Comparison of ENCODE assay signal across 11 cellular contexts in the genomic region with DNA sequence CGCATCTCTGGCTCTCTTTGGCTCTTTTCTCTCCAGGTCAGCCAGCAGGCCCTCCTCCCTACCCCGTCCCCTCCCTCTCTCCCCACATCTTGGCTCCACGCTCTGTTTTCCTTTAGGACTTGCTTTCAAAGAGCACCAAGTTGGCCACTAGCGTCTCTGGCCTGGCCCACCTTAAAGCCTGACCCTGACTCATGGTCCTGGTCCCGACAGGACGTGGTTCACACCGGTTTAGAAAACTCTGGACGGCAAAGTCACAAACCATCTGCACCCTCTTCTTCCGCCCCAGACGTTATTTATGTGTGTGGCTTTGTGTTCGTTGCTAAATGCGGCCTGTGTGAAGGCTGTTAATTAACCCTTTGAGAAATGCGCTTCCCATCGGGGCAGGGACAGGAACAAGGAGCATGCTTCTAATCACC.
DNase-seq lines count a peak whose midpoint lies in the region; ATAC-seq, FAIRE-seq and TF ChIP-seq lines count a peak whose summit lies in the region.
"Had no signal": no experiment of that assay in that cellular context is flagged by ENCODE, and none has a peak within 500 bp of the region (broad histone marks: within the 10 kb centered on the region; RNA-seq: fewer than 3 reads in every experiment).

No MANE protein-coding gene starts in this region.

- H3K4me1 ChIP-seq in BLaER1, result peaks cover 91% of the 10 kb centered on the region
- H3K4me1 ChIP-seq in pancreas, result peaks cover 0 to 10% (median 0%) of the 10 kb centered on the region in 3 donors
- no peaks in the 10 kb centered on the region for H3K4me1 ChIP-seq in A673 (ENCODE audit: insufficient read depth, low read length, poor library complexity, severe bottlenecking)

- POLR2A ChIA-PET in RWPE1 (lab: Yijun Ruan, JAX; ENCODE audit: low non-redundant PET), result no interaction called here
- POLR2A ChIA-PET in A673 (lab: Charles Lee; ENCODE audit: low non-redundant PET), result no interaction called here

- H3K9me3 ChIP-seq in BLaER1 (no peaks in the 10 kb centered on the region), pancreas (no peaks in the 10 kb centered on the region), A673 (ENCODE audit: low read depth, low read length, poor library complexity, severe bottlenecking) (no peaks in the 10 kb centered on the region)
- H3K9me3 ChIP-seq: mucosa of descending colon had no signal

- CTCF ChIA-PET in RWPE1 (lab: Yijun Ruan, JAX) (no interaction called here), A673 (lab: Charles Lee) (no interaction called here)
- CTCF ChIA-PET in activated naive CD4-positive, alpha-beta T cell treated with anti-CD3 and anti-CD28 coated beads, Interleukin-2, amount 10 ng/mL, durations not matched to agents 7 days and 5 days (lab: Charles Lee), result no interaction called here

- no peaks in the 10 kb centered on the region for H3K36me3 Mint-ChIP-seq in activated naive CD4-positive, alpha-beta T cell treated with anti-CD3 and anti-CD28 coated beads, Interleukin-2, amount 10 ng/mL, durations not matched to agents 7 days and 5 days

- peak; percentile 48 for ATAC-seq in Right ventricle myocardium inferior
- ATAC-seq in pancreas, result peak in 3 of 4 donors; percentile 3 to 28 (median 11)
- ATAC-seq in GM21619 (IDR thresholded peaks at IDR 0.05; ENCODE audit: unreplicated experiment), result no peak
- ATAC-seq: mucosa of descending colon had no signal

- H3K4me2 ChIP-seq in BLaER1, result peak overlapping the region; percentile 87

- H4K20me1 ChIP-seq in BLaER1, result no peaks in the 10 kb centered on the region

- H3K36me3 ChIP-seq in BLaER1 (no peaks in the 10 kb centered on the region), pancreas (no peaks in the 10 kb centered on the region), A673 (ENCODE audit: insufficient read depth, low read length, poor library complexity, severe bottlenecking) (no peaks in the 10 kb centered on the region)

- TF ChIP-seq CTCF in RWPE1 (conservative IDR thresholded peaks at IDR 0.05; ENCODE audit: low read depth) (no peak), pancreas (IDR thresholded peaks at IDR 0.05) (no peak), A673 (conservative IDR thresholded peaks at IDR 0.05; ENCODE audit: low read depth, low read length) (no peak)

- no peak for DNase-seq in RWPE1 (ENCODE audit: low spot score)
- no peak for DNase-seq in Right ventricle myocardium inferior (ENCODE audit: missing footprints)
- peak in 1 of 6 donors; percentile 42 for DNase-seq in pancreas
- no peak for DNase-seq in NCI-H2029 treated with DMSO at 0.1 percent for 48 hours (lab: John Stamatoyannopoulos, UW)
- no peak for DNase-seq in activated naive CD4-positive, alpha-beta T cell treated with anti-CD3 and anti-CD28 coated beads, Interleukin-2, amount 10 ng/mL, durations not matched to agents 7 days and 5 days
- no peak for DNase-seq in A673 (ENCODE audit: low spot score)

- H3K4me3 Mint-ChIP-seq in activated naive CD4-positive, alpha-beta T cell treated with anti-CD3 and anti-CD28 coated beads, Interleukin-2, amount 10 ng/mL, durations not matched to agents 7 days and 5 days, result no peak overlapping the region

- H3K9me3 Mint-ChIP-seq in activated naive CD4-positive, alpha-beta T cell treated with anti-CD3 and anti-CD28 coated beads, Interleukin-2, amount 10 ng/mL, durations not matched to agents 7 days and 5 days, result no peaks in the 10 kb centered on the region

- no peak for FAIRE-seq in pancreas (lab: Jason Lieb, UNC)
- FAIRE-seq: colon, GM18507 had no signal

- H3K4me3 ChIP-seq in BLaER1 (peak overlapping the region; percentile 47), pancreas (no peak overlapping the region), A673 (ENCODE audit: low read depth, low read length, poor library complexity, severe bottlenecking) (no peak overlapping the region)
- H3K4me3 ChIP-seq: mucosa of descending colon had no signal

- 76 to 77% methylated on average over 14 of the region's 14 CpGs for WGBS in pancreas, 2 donors

- H3K27ac ChIP-seq in BLaER1 (peak overlapping the region; percentile 96), RWPE1 (peak overlapping the region; percentile 86), pancreas (peak overlapping the region in 2 of 4 donors; percentile 53 to 72), A673 (ENCODE audit: low read depth, low read length, poor library complexity, severe bottlenecking) (no peak overlapping the region)

- H3K27me3 ChIP-seq in BLaER1 (no peaks in the 10 kb centered on the region), pancreas (no peaks in the 10 kb centered on the region), A673 (replicated peaks; ENCODE audit: insufficient read depth, low read depth, low read length, poor library complexity) (no peaks in the 10 kb centered on the region)

- peaks cover 60% of the 10 kb centered on the region for H3K27me3 Mint-ChIP-seq in activated naive CD4-positive, alpha-beta T cell treated with anti-CD3 and anti-CD28 coated beads, Interleukin-2, amount 10 ng/mL, durations not matched to agents 7 days and 5 days

- H3K9ac ChIP-seq in BLaER1, result peak overlapping the region; percentile 86

- intact Hi-C loops in Right ventricle myocardium inferior (cut with DNase I) (no loop called here), pancreas (cut with DNase I) (no loop called here), A673 (cut with micrococcal nuclease; ENCODE audit: unreplicated experiment) (no loop called here)

- H3K27ac Mint-ChIP-seq in activated naive CD4-positive, alpha-beta T cell treated with anti-CD3 and anti-CD28 coated beads, Interleukin-2, amount 10 ng/mL, durations not matched to agents 7 days and 5 days, result no peak overlapping the region

- H3K4me1 Mint-ChIP-seq in activated naive CD4-positive, alpha-beta T cell treated with anti-CD3 and anti-CD28 coated beads, Interleukin-2, amount 10 ng/mL, durations not matched to agents 7 days and 5 days, result peaks cover 9% of the 10 kb centered on the region

- BruUV-seq in A673 (replicated peaks; lab: Mats Ljungman, UMichigan), result no TSS peak
